ENCODE assay signal across 24 cellular contexts in genomic region chr12:69896653-69897381, GRCh38.
DNase-seq lines count a peak whose midpoint lies in the region; ATAC-seq and TF ChIP-seq lines count a peak whose summit lies in the region.
"Had no signal": no experiment of that assay in that cellular context is flagged by ENCODE, and none has a peak within 500 bp of the region (broad histone marks: within the 10 kb centered on the region; RNA-seq: fewer than 3 reads in every experiment).

No MANE protein-coding gene starts in this region.

- H3K79me1 ChIP-seq in mesendoderm (ENCODE audit: low read length), result no peaks in the 10 kb centered on the region

- H3K9me2 ChIP-seq in Loucy (replicated peaks; ENCODE audit: low read depth, low read length), result no peaks in the 10 kb centered on the region

- H4K5ac ChIP-seq in mesendoderm (ENCODE audit: low read length), result peak overlapping the region; percentile 84

- peak overlapping the region; percentile 96 for H2BK120ac ChIP-seq in mesendoderm (ENCODE audit: low read depth, low read length)

- no peaks in the 10 kb centered on the region for H3K27me3 ChIP-seq in Loucy (ENCODE audit: insufficient read depth, low read length, poor library complexity, severe bottlenecking)
- H3K27me3 ChIP-seq in mesendoderm (ENCODE audit: insufficient read depth, low read length, poor library complexity), result no peaks in the 10 kb centered on the region
- H3K27me3 ChIP-seq: cardiac muscle cell, pancreas had no signal

- ATAC-seq in sciatic nerve (no peak), GM18502 (IDR thresholded peaks at IDR 0.05; ENCODE audit: poor library complexity, unreplicated experiment) (no peak)
- ATAC-seq: natural killer cell treated with Interleukin-12 subunit alpha and Interleukin-12 subunit beta and Interleukin-15 and Interleukin-18, amount 100 ng/mL, for 72 hours had no signal

- peaks cover 25% of the 10 kb centered on the region for H3K4me1 ChIP-seq in Loucy (ENCODE audit: insufficient read depth, low read length, poor library complexity, severe bottlenecking)
- H3K4me1 ChIP-seq in mesendoderm (ENCODE audit: control insufficient read depth, low read depth, low read length), result peaks cover 21% of the 10 kb centered on the region

- H3K23ac ChIP-seq in mesendoderm (ENCODE audit: low read length), result peak overlapping the region; percentile 81

- intact Hi-C loops in sciatic nerve (cut with DNase I), result no loop called here

- peak overlapping the region; percentile 68 for H3K27ac ChIP-seq in mesendoderm (ENCODE audit: low read depth, low read length)
- H3K27ac ChIP-seq: cardiac muscle cell, pancreas, VCaP had no signal

- no peak overlapping the region for H4K8ac ChIP-seq in mesendoderm (ENCODE audit: low read depth, low read length)

- H3K27ac Mint-ChIP-seq in activated naive CD8-positive, alpha-beta T cell treated with anti-CD3 and anti-CD28 coated beads for 36 hours, result no peak overlapping the region
- H3K27ac Mint-ChIP-seq: activated CD4-positive, alpha-beta T cell treated with anti-CD3 and anti-CD28 coated beads, Interleukin-2, amount 10 ng/mL, durations not matched to agents 24 days and 14 days; activated naive CD4-positive, alpha-beta T cell treated with anti-CD3 and anti-CD28 coated beads for 36 hours; activated T-cell treated with anti-CD3 and anti-CD28 coated beads, Interleukin-2, amount 50 U/mL, for 72 hours; CD4-positive, CD25-positive, alpha-beta regulatory T cell; natural killer cell treated with Interleukin-12 subunit alpha and Interleukin-12 subunit beta and Interleukin-15 and Interleukin-18, amount 100 ng/mL, for 72 hours; T-helper 2 cell treated with Interferon-gamma antibody and Interleukin-4, amounts not matched to agents 5 μg/mL and 100 μg/mL, for 36 hours had no signal

- peak overlapping the region; percentile 83 for H3K56ac ChIP-seq in mesendoderm (ENCODE audit: low read length)

- no peaks in the 10 kb centered on the region for H3K4me1 Mint-ChIP-seq in activated naive CD8-positive, alpha-beta T cell treated with anti-CD3 and anti-CD28 coated beads for 36 hours
- H3K4me1 Mint-ChIP-seq: activated CD4-positive, alpha-beta T cell treated with anti-CD3 and anti-CD28 coated beads, Interleukin-2, amount 10 ng/mL, durations not matched to agents 24 days and 14 days; CD4-positive, CD25-positive, alpha-beta regulatory T cell had no signal

- no peaks in the 10 kb centered on the region for H3K79me2 ChIP-seq in Loucy (ENCODE audit: insufficient read depth, low read length)
- no peaks in the 10 kb centered on the region for H3K79me2 ChIP-seq in mesendoderm (ENCODE audit: control insufficient read depth, insufficient read depth, low read length)

- no peaks in the 10 kb centered on the region for H3K36me3 ChIP-seq in Loucy (ENCODE audit: insufficient read depth, low read length)
- H3K36me3 ChIP-seq in mesendoderm (ENCODE audit: control insufficient read depth, insufficient read depth, low read length), result no peaks in the 10 kb centered on the region
- H3K36me3 ChIP-seq: cardiac muscle cell, pancreas had no signal

- no peaks in the 10 kb centered on the region for H3F3A ChIP-seq in Loucy (ENCODE audit: low read depth)

- DNase-seq in astrocyte of the spinal cord (ENCODE audit: low read depth, low spot score) (peak; percentile 47), mesendoderm (peak; percentile 89), sciatic nerve (ENCODE audit: low spot score) (no peak), D341Med (ENCODE audit: low spot score) (no peak)
- DNase-seq in activated naive CD8-positive, alpha-beta T cell treated with anti-CD3 and anti-CD28 coated beads for 36 hours, result no peak
- DNase-seq: activated CD4-positive, alpha-beta T cell treated with anti-CD3 and anti-CD28 coated beads, Interleukin-2, amount 10 ng/mL, durations not matched to agents 24 days and 14 days; activated naive CD4-positive, alpha-beta T cell treated with anti-CD3 and anti-CD28 coated beads for 36 hours; activated T-cell treated with anti-CD3 and anti-CD28 coated beads, Interleukin-2, amount 50 U/mL, for 72 hours; CD4-positive, CD25-positive, alpha-beta regulatory T cell; DMS 273 treated with DMSO at 0.1 percent for 48 hours; Karpas-422; NCI-H187 treated with DMSO at 0.1 percent for 48 hours; NCI-H774; pancreas; PC-3; stimulated activated CD4-positive, alpha-beta T cell treated with anti-CD3 and anti-CD28 coated beads, Interleukin-12 subunit alpha, Interleukin-12 subunit beta, amount 100 ng/mL, for 4 hours; stimulated activated CD4-positive, alpha-beta T cell treated with anti-CD3 and anti-CD28 coated beads, Interleukin-4, amount 100 ng/mL, for 4 hours; stimulated activated naive CD4-positive, alpha-beta T cell treated with Interleukin-2 at 50 U/mL for 16 hours had no signal

- H3K4ac ChIP-seq in mesendoderm (ENCODE audit: low read depth, low read length), result peak overlapping the region; percentile 70

- peak overlapping the region; percentile 88 for H3K18ac ChIP-seq in mesendoderm (ENCODE audit: low read length)

- in situ Hi-C loops in astrocyte of the spinal cord (cut with HindIII; ENCODE audit: low sequenced_read_pairs), result no loop called here

- H2AFZ ChIP-seq in Loucy (ENCODE audit: low read length), result peak overlapping the region; percentile 88

- H2BK15ac ChIP-seq in mesendoderm (replicated peaks; ENCODE audit: low read depth), result peak overlapping the region; percentile 13

- no peaks in the 10 kb centered on the region for H3K9me3 Mint-ChIP-seq in activated naive CD8-positive, alpha-beta T cell treated with anti-CD3 and anti-CD28 coated beads for 36 hours
- H3K9me3 Mint-ChIP-seq: activated CD4-positive, alpha-beta T cell treated with anti-CD3 and anti-CD28 coated beads, Interleukin-2, amount 10 ng/mL, durations not matched to agents 24 days and 14 days; activated naive CD4-positive, alpha-beta T cell treated with anti-CD3 and anti-CD28 coated beads for 36 hours; activated T-cell treated with anti-CD3 and anti-CD28 coated beads, Interleukin-2, amount 50 U/mL, for 72 hours; CD4-positive, CD25-positive, alpha-beta regulatory T cell; natural killer cell treated with Interleukin-12 subunit alpha and Interleukin-12 subunit beta and Interleukin-15 and Interleukin-18, amount 100 ng/mL, for 72 hours; T-helper 2 cell treated with Interferon-gamma antibody and Interleukin-4, amounts not matched to agents 5 μg/mL and 100 μg/mL, for 36 hours had no signal

- peak overlapping the region; percentile 71 for H2AK5ac ChIP-seq in mesendoderm (ENCODE audit: low read length)

- peak overlapping the region; percentile 91 for H2BK5ac ChIP-seq in mesendoderm (ENCODE audit: low read length)

- TF ChIP-seq CTCF in Loucy (conservative IDR thresholded peaks at IDR 0.05; ENCODE audit: low read length) (no peak), astrocyte of the spinal cord (IDR thresholded peaks at IDR 0.05; ENCODE audit: low read depth, low read length) (no peak)

- no peak overlapping the region for H3K4me3 ChIP-seq in Loucy (ENCODE audit: low read length, poor library complexity, severe bottlenecking)
- H3K4me3 ChIP-seq in astrocyte of the spinal cord (ENCODE audit: low read depth, low read length), result no peak overlapping the region
- H3K4me3 ChIP-seq in mesendoderm (ENCODE audit: low read length), result no peak overlapping the region
- H3K4me3 ChIP-seq: cardiac muscle cell, pancreas had no signal

- peaks cover 6% of the 10 kb centered on the region for H3K27me3 Mint-ChIP-seq in activated naive CD8-positive, alpha-beta T cell treated with anti-CD3 and anti-CD28 coated beads for 36 hours
- H3K27me3 Mint-ChIP-seq: activated CD4-positive, alpha-beta T cell treated with anti-CD3 and anti-CD28 coated beads, Interleukin-2, amount 10 ng/mL, durations not matched to agents 24 days and 14 days; natural killer cell treated with Interleukin-12 subunit alpha and Interleukin-12 subunit beta and Interleukin-15 and Interleukin-18, amount 100 ng/mL, for 72 hours had no signal

- no peaks in the 10 kb centered on the region for H3K36me3 Mint-ChIP-seq in activated naive CD8-positive, alpha-beta T cell treated with anti-CD3 and anti-CD28 coated beads for 36 hours
- H3K36me3 Mint-ChIP-seq: CD4-positive, CD25-positive, alpha-beta regulatory T cell; natural killer cell treated with Interleukin-12 subunit alpha and Interleukin-12 subunit beta and Interleukin-15 and Interleukin-18, amount 100 ng/mL, for 72 hours had no signal

- H4K20me1 ChIP-seq in Loucy (ENCODE audit: insufficient read depth, low read length, poor library complexity, severe bottlenecking), result no peaks in the 10 kb centered on the region

- no CpG with 5 or more reads among the region's 4 CpGs for WGBS in mesendoderm (ENCODE audit: extremely low coverage, insufficient coverage, low lambda C conversion rate)

- no peaks in the 10 kb centered on the region for H3K9me3 ChIP-seq in Loucy (ENCODE audit: insufficient read depth, low read depth, low read length)
- H3K9me3 ChIP-seq: pancreas had no signal

- no peak overlapping the region for H3K4me3 Mint-ChIP-seq in activated naive CD8-positive, alpha-beta T cell treated with anti-CD3 and anti-CD28 coated beads for 36 hours
- H3K4me3 Mint-ChIP-seq: activated CD4-positive, alpha-beta T cell treated with anti-CD3 and anti-CD28 coated beads, Interleukin-2, amount 10 ng/mL, durations not matched to agents 24 days and 14 days; activated naive CD4-positive, alpha-beta T cell treated with anti-CD3 and anti-CD28 coated beads for 36 hours; activated T-cell treated with anti-CD3 and anti-CD28 coated beads, Interleukin-2, amount 50 U/mL, for 72 hours; CD4-positive, CD25-positive, alpha-beta regulatory T cell; natural killer cell treated with Interleukin-12 subunit alpha and Interleukin-12 subunit beta and Interleukin-15 and Interleukin-18, amount 100 ng/mL, for 72 hours; T-helper 2 cell treated with Interferon-gamma antibody and Interleukin-4, amounts not matched to agents 5 μg/mL and 100 μg/mL, for 36 hours had no signal

- H3K4me2 ChIP-seq in Loucy (ENCODE audit: low read depth, low read length, poor library complexity, severe bottlenecking) (no peak overlapping the region), mesendoderm (ENCODE audit: low read length) (no peak overlapping the region)

- H3K9ac ChIP-seq in Loucy (ENCODE audit: low read depth, low read length, poor library complexity, severe bottlenecking) (no peak overlapping the region), mesendoderm (ENCODE audit: low read length) (peak overlapping the region; percentile 35)

Comparison
In these comparisons a context has a peak if more than half of its experiments do, and no peak if none do; other contexts are left out.
1. DNase-seq: peak in astrocyte of the spinal cord (single experiment) and mesendoderm (single experiment); none in activated naive CD8-positive, alpha-beta T cell treated with anti-CD3 and anti-CD28 coated beads for 36 hours (single experiment), sciatic nerve (single experiment) and D341Med (single experiment).